Comparison of ENCODE assay signal across 5 cellular contexts in the genomic region with DNA sequence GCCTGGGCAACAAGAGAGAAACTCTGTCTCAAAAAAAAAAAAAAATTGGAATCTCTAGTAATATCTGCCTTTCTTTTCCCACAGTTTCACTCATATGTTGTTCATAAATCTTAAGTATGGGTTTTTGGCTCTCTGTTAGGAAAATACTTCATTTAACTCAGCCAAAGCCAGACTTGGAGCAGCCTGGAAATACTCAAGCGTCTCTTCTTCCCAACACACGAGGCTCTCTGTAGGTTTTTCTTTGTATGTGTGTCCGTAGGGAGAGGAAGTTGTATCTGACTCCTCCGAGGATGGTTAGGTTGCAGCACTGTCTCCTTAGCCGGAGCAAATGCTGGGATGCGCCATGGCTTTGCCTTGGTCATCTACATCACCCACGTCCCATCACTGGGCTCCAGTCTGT. TPM values are rescaled to one million over a fixed set of nuclear protein-coding genes. Genes with fewer than 3 reads are reported as not detected.
"Had no signal": no experiment of that assay in that cellular context is flagged by ENCODE, and none has a peak within 500 bp of the region (broad histone marks: within the 10 kb centered on the region; RNA-seq: fewer than 3 reads in every experiment).

No MANE protein-coding gene starts in this region.

RNA-seq across cellular contexts. Expression of gene LYZL2, which starts 25.5 kb away (rescaled TPM):
- total RNA-seq: GM23248, H4, H7, HFFc6, HT1080 had no signal
